1 cellular context compared by ENCODE assay signal in genomic region chr18:51051105-51051712, GRCh38.
TF ChIP-seq lines count a peak whose summit lies in the region.

No MANE protein-coding gene starts in this region.

TF ChIP-seq in GM23338, 12 proteins besides CTCF, POLR2A, EP300 and RAD21:
- no peak for TF ChIP-seq ZNF462 (CRISPR knock-in tag; IDR thresholded peaks at IDR 0.05)
